ENCODE assay signal across 10 cellular contexts in the genomic region with DNA sequence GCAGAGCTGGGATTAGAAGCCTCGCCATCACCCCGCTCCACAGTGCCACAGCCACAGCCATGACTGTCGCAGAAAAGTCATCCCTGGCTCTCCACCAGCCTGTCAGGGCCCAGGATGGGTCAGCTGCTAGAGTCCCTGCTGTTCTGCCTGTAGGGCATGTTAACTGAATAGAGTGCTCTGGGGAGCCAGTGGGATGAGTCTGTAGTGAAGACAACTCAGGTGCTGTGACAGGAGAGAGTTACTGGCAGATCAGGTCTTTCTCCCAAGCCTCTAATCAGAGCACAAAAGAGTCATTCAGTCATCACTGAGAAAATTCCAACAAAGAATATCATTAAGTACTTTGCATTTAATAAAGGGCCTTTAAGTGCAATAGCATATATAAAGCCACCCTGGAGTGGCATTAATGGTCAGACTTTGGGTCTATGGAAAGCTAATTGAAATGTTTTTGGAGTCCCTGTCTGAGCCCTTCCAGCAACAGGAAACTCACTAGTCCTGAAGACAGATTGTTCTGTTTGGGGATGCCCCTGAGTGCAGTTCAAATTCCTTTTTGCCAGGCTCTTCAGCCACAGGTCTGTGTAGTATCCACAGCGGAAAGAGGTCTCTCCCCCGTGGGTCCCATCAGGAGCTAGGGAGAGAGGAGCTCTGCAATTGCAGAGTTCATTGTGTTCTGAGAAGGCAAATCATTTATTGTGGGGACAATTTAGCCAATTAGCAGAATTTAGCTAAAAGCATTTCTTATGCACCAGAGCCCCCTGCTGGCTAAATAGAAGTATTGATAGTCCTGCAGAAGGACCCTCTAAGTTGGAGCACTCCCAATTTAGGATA. TPM values are rescaled to one million over a fixed set of nuclear protein-coding genes. Genes with fewer than 3 reads are reported as not detected.
A peak's percentile ranks its signal among the peaks of the same experiment; 100 is the strongest.
DNase-seq lines count a peak whose midpoint lies in the region; ATAC-seq, FAIRE-seq and TF ChIP-seq lines count a peak whose summit lies in the region.
"Had no signal": no experiment of that assay in that cellular context is flagged by ENCODE, and none has a peak within 500 bp of the region (broad histone marks: within the 10 kb centered on the region; RNA-seq: fewer than 3 reads in every experiment).

No MANE protein-coding gene starts in this region.

- H3K4me3 ChIP-seq in bronchial epithelial cell (ENCODE audit: low read depth, low read length) (no peak overlapping the region), kidney epithelial cell (ENCODE audit: low read depth, low read length) (no peak overlapping the region), thoracic aorta (no peak overlapping the region)
- H3K4me3 ChIP-seq: BLaER1 treated with 17β-estradiol and CSF1 and Interleukin-3, amounts not matched to agents 10 nM and 100 nM had no signal

- TF ChIP-seq CTCF in bronchial epithelial cell (IDR thresholded peaks at IDR 0.05; ENCODE audit: insufficient read depth, low read length, severe bottlenecking) (peak; percentile 69), kidney epithelial cell (IDR thresholded peaks at IDR 0.05; ENCODE audit: insufficient read depth, low read length, poor library complexity, severe bottlenecking) (peak; percentile 75), thoracic aorta (IDR thresholded peaks at IDR 0.05) (peak; percentile 77)

- no peak for ATAC-seq in thoracic aorta (ENCODE audit: insufficient number of reproducible peaks, low FRiP score, low read depth)
- ATAC-seq: activated naive CD4-positive, alpha-beta T cell treated with anti-CD3 and anti-CD28 coated beads, Interleukin-2, amount 50 U/mL, for 72 hours had no signal

- H3K4me1 ChIP-seq in thoracic aorta (ENCODE audit: control insufficient read depth in 1 of 2, low read depth in 2 of 2), result no peaks in the 10 kb centered on the region

- H3K27me3 ChIP-seq in bronchial epithelial cell (ENCODE audit: control insufficient read depth, insufficient read depth, low read length) (no peaks in the 10 kb centered on the region), kidney epithelial cell (ENCODE audit: control insufficient read depth, insufficient read depth, low read length) (peaks cover 3% of the 10 kb centered on the region), thoracic aorta (replicated peaks; ENCODE audit: insufficient read depth) (no peaks in the 10 kb centered on the region)
- H3K27me3 ChIP-seq: BLaER1 treated with 17β-estradiol and CSF1 and Interleukin-3, amounts not matched to agents 10 nM and 100 nM had no signal

- no peaks in the 10 kb centered on the region for H3K9me3 ChIP-seq in thoracic aorta

- peak; percentile 54 for DNase-seq in NCI-H510A treated with DMSO at 0.1 percent for 48 hours (lab: John Stamatoyannopoulos, UW)
- no peak for DNase-seq in NCI-H510A (lab: John Stamatoyannopoulos, UW)
- DNase-seq in OCI-M1 (lab: John Stamatoyannopoulos, UW), result peak; percentile 50
- DNase-seq in bronchial epithelial cell (ENCODE audit: low read depth), result peak; percentile 33
- DNase-seq in kidney epithelial cell (ENCODE audit: low read depth), result peak; percentile 4
- no peak for DNase-seq in thoracic aorta (ENCODE audit: low spot score)
- DNase-seq in SKM-1 (lab: John Stamatoyannopoulos, UW; ENCODE audit: unreplicated experiment), result no peak

- no peak for TF ChIP-seq EP300 in Ishikawa (IDR thresholded peaks at IDR 0.05; ENCODE audit: borderline replicate concordance)

- TF ChIP-seq RAD21 in Ishikawa (IDR thresholded peaks at IDR 0.05; ENCODE audit: low read depth), result peak; percentile 87

- H3K36me3 ChIP-seq in bronchial epithelial cell (ENCODE audit: control insufficient read depth, insufficient read depth, low read length) (no peaks in the 10 kb centered on the region), kidney epithelial cell (ENCODE audit: control insufficient read depth, insufficient read depth, low read length) (no peaks in the 10 kb centered on the region), thoracic aorta (no peaks in the 10 kb centered on the region)
- H3K36me3 ChIP-seq: BLaER1 treated with 17β-estradiol and CSF1 and Interleukin-3, amounts not matched to agents 10 nM and 100 nM had no signal

- H3K27ac ChIP-seq in thoracic aorta, result no peak overlapping the region
- H3K27ac ChIP-seq: BLaER1 treated with 17β-estradiol and CSF1 and Interleukin-3, amounts not matched to agents 10 nM and 100 nM had no signal

- FAIRE-seq in bronchial epithelial cell (lab: Jason Lieb, UNC), result no peak

TF ChIP-seq in Ishikawa, 13 proteins besides CTCF, POLR2A, EP300 and RAD21:
- TF ChIP-seq ZBTB7A (IDR thresholded peaks at IDR 0.05; ENCODE audit: low read depth) (no peak), NFIC (IDR thresholded peaks at IDR 0.05) (no peak), EGR1 (IDR thresholded peaks at IDR 0.05) (no peak), YY1 (IDR thresholded peaks at IDR 0.05; ENCODE audit: low read depth) (no peak), TCF12 (IDR thresholded peaks at IDR 0.05; ENCODE audit: low read depth) (no peak), FOXM1 (IDR thresholded peaks at IDR 0.05; ENCODE audit: borderline replicate concordance, low read depth) (no peak), TAF1 (IDR thresholded peaks at IDR 0.05; ENCODE audit: low read depth) (no peak)
- TF ChIP-seq, protein P1, sequence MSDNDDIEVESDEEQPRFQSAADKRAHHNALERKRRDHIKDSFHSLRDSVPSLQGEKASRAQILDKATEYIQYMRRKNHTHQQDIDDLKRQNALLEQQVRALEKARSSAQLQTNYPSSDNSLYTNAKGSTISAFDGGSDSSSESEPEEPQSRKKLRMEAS (IDR thresholded peaks at IDR 0.05), result no peak
- TF ChIP-seq, protein P2, sequence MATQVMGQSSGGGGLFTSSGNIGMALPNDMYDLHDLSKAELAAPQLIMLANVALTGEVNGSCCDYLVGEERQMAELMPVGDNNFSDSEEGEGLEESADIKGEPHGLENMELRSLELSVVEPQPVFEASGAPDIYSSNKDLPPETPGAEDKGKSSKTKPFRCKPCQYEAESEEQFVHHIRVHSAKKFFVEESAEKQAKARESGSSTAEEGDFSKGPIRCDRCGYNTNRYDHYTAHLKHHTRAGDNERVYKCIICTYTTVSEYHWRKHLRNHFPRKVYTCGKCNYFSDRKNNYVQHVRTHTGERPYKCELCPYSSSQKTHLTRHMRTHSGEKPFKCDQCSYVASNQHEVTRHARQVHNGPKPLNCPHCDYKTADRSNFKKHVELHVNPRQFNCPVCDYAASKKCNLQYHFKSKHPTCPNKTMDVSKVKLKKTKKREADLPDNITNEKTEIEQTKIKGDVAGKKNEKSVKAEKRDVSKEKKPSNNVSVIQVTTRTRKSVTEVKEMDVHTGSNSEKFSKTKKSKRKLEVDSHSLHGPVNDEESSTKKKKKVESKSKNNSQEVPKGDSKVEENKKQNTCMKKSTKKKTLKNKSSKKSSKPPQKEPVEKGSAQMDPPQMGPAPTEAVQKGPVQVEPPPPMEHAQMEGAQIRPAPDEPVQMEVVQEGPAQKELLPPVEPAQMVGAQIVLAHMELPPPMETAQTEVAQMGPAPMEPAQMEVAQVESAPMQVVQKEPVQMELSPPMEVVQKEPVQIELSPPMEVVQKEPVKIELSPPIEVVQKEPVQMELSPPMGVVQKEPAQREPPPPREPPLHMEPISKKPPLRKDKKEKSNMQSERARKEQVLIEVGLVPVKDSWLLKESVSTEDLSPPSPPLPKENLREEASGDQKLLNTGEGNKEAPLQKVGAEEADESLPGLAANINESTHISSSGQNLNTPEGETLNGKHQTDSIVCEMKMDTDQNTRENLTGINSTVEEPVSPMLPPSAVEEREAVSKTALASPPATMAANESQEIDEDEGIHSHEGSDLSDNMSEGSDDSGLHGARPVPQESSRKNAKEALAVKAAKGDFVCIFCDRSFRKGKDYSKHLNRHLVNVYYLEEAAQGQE (IDR thresholded peaks at IDR 0.05; ENCODE audit: low read depth), result no peak
- TF ChIP-seq, protein P3, sequence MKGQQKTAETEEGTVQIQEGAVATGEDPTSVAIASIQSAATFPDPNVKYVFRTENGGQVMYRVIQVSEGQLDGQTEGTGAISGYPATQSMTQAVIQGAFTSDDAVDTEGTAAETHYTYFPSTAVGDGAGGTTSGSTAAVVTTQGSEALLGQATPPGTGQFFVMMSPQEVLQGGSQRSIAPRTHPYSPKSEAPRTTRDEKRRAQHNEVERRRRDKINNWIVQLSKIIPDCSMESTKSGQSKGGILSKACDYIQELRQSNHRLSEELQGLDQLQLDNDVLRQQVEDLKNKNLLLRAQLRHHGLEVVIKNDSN (IDR thresholded peaks at IDR 0.05), result no peak

RNA-seq across cellular contexts. Expression of a gene that starts 45.2 kb away (rescaled TPM):
- total RNA-seq in bronchial epithelial cell (0.64 and 1.1 TPM in 2 replicates), kidney epithelial cell (5.6 and 8.4 TPM in 2 replicates), thoracic aorta (10 to 100 TPM; 23.0 to 37.5 TPM)

Comparison
In these comparisons a context has a peak if more than half of its experiments do, and no peak if none do; other contexts are left out.
1. DNase-seq: peak in NCI-H510A treated with DMSO at 0.1 percent for 48 hours (single experiment), OCI-M1 (single experiment), bronchial epithelial cell (single experiment) and kidney epithelial cell (single experiment); none in NCI-H510A (single experiment), thoracic aorta (single experiment) and SKM-1 (single experiment).
2. Peak in every context shown above with its lines, with median percentiles within 50 percentile points of each other: CTCF ChIP-seq.